ENCODE assay signal across 1 cellular context in the genomic region with DNA sequence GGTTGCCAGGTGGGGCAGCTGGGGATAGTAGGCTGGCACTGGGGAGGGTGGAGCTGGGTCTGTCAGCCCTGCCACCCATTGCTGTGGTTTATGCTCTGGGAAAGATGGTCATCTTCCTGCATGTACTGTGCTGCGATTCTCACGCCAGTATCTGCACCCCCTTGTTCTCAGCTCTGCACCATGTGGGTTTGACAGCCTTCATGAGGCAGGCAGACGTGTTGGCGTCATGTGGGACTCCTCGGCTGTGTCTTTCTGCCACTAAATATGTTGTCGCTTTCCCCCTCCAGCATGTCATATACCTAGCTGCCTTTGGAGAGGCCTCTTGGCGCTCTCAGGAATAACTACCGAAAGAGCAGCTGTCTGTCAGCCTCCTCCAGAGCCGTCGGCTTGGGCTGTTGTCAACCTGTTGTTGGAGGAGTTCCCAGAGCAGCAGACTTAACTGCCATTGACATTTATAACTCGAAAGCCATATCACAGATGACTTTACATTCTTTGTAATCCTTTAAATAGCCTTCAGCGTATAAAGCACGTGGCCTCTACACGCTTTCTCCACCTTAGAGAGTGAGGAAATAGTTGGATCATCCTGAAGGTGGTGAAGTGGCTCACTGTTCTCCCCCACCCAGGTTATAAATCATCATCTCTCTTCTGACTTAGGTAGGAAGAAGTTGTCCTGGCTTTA.
TF ChIP-seq lines count a peak whose summit lies in the region.

No MANE protein-coding gene starts in this region.

TF ChIP-seq in SK-N-SH, 30 proteins besides CTCF, POLR2A, EP300 and RAD21 (continued from another document):
- TF ChIP-seq, protein P1, sequence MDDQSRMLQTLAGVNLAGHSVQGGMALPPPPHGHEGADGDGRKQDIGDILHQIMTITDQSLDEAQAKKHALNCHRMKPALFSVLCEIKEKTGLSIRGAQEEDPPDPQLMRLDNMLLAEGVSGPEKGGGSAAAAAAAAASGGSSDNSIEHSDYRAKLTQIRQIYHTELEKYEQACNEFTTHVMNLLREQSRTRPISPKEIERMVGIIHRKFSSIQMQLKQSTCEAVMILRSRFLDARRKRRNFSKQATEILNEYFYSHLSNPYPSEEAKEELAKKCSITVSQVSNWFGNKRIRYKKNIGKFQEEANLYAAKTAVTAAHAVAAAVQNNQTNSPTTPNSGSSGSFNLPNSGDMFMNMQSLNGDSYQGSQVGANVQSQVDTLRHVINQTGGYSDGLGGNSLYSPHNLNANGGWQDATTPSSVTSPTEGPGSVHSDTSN (IDR thresholded peaks at IDR 0.05), result no peak
- TF ChIP-seq JUND (IDR thresholded peaks at IDR 0.05) (no peak), NRF1 (IDR thresholded peaks at IDR 0.05; ENCODE audit: low read depth, low read length) (no peak), RFX5 (IDR thresholded peaks at IDR 0.05; ENCODE audit: low read length) (no peak), FOSL2 (IDR thresholded peaks at IDR 0.05; ENCODE audit: borderline replicate concordance, low read depth) (no peak), TCF12 (IDR thresholded peaks at IDR 0.05) (no peak), POLR2AphosphoS5 (IDR thresholded peaks at IDR 0.05; ENCODE audit: low read depth, low read length) (no peak)
TF ChIP-seq in SK-N-SH: peak in this region for 0.
